In the genomic region with DNA sequence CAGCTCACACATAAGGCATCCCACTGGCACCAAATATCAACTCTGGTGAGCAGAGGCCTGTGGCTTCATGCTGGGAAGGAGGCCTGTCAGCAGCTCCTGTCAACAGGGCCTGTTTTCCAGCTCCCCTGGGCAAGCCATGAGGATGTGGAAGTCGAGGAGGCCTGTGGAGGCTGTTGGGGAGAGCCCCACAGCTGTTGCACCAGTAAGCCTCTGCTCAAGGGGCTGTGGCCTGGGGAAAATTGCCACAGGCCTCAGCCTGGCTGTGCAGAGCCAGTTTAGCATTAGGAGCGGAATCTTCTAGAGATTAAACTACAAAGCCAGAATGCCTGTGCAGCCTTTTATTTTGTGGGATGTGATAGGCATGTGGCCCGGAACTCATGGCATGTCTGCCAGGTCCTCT, we compare ENCODE assay signal across 30 cellular contexts.
"Had no signal": no experiment of that assay in that cellular context is flagged by ENCODE, and none has a peak within 500 bp of the region (broad histone marks: within the 10 kb centered on the region; RNA-seq: fewer than 3 reads in every experiment).

No MANE protein-coding gene starts in this region.

- H3K27ac ChIP-seq: coronary artery, esophagus muscularis mucosa, foreskin keratinocyte, gastroesophageal sphincter, heart left ventricle, hepatocyte, psoas muscle, sigmoid colon, skin epidermis, stomach, testis, tibial artery, upper lobe of left lung had no signal

- H3K27me3 Mint-ChIP-seq: memory B cell; naive thymus-derived CD4-positive, alpha-beta T cell had no signal

- H3K36me3 ChIP-seq: esophagus muscularis mucosa, sigmoid colon, tibial artery, upper lobe of left lung had no signal

- H3K4me2 ChIP-seq: hepatocyte had no signal

- H3K79me2 ChIP-seq: hepatocyte had no signal

- H3K27ac Mint-ChIP-seq: memory B cell; mesothelial cell of epicardium; naive thymus-derived CD4-positive, alpha-beta T cell had no signal

- H3K4me1 ChIP-seq: gastroesophageal sphincter, psoas muscle had no signal

- H2AFZ ChIP-seq: hepatocyte had no signal

- H3K9me3 Mint-ChIP-seq: memory B cell had no signal

- ATAC-seq: foreskin keratinocyte; gastroesophageal sphincter; heart left ventricle; left lobe of liver; mucosa of descending colon; naive thymus-derived CD4-positive, alpha-beta T cell; psoas muscle; right cardiac atrium had no signal

- DNase-seq: dermis blood vessel endothelial cell; effector memory CD4-positive, alpha-beta T cell; foreskin keratinocyte; heart left ventricle; kidney; mucosa of descending colon; naive thymus-derived CD4-positive, alpha-beta T cell; nephron progenitor cell; nucleus accumbens; psoas muscle; sigmoid colon; stimulated activated CD4-positive, alpha-beta T cell treated with anti-CD3 and anti-CD28 coated beads, Interleukin-12 subunit alpha, Interleukin-12 subunit beta, amount 100 ng/mL, for 4 hours; stimulated activated CD4-positive, alpha-beta T cell treated with anti-CD3 and anti-CD28 coated beads, Interleukin-1b, Interleukin-23, amount 100 ng/mL, for 48 hours; stimulated activated CD4-positive, alpha-beta T cell treated with anti-CD3 and anti-CD28 coated beads, Interleukin-4, amount 100 ng/mL, for 1 hour; stimulated activated CD8-positive, alpha-beta memory T cell treated with anti-CD3 and anti-CD28 coated beads, Interleukin-4, amount 100 ng/mL, for 48 hours; stimulated activated naive CD4-positive, alpha-beta T cell treated with Interleukin-2 at 50 U/mL for 16 hours; stomach; testis; tibial artery had no signal

- H3K27me3 ChIP-seq: esophagus muscularis mucosa, foreskin keratinocyte, gastroesophageal sphincter, heart left ventricle, hepatocyte, sigmoid colon, stomach, testis, tibial artery, upper lobe of left lung had no signal

- H3K4me3 Mint-ChIP-seq: memory B cell; mesothelial cell of epicardium; naive thymus-derived CD4-positive, alpha-beta T cell; nephron progenitor cell had no signal

- H3K4me3 ChIP-seq: coronary artery, esophagus muscularis mucosa, gastroesophageal sphincter, heart left ventricle, hepatocyte, lung, mucosa of descending colon, psoas muscle, sigmoid colon, skin epidermis, stomach, testis, tibial artery, upper lobe of left lung had no signal

- H3K9me3 ChIP-seq: esophagus muscularis mucosa, gastroesophageal sphincter, heart left ventricle, mucosa of descending colon, psoas muscle, sigmoid colon, stomach, testis, tibial artery, upper lobe of left lung had no signal
